Comparison of ENCODE assay signal across 16 cellular contexts in genomic region chr6:163085861-163086562, GRCh38.
"Had no signal": no experiment of that assay in that cellular context is flagged by ENCODE, and none has a peak within 500 bp of the region (broad histone marks: within the 10 kb centered on the region; RNA-seq: fewer than 3 reads in every experiment).

No MANE protein-coding gene starts in this region.

- H3K4me3 ChIP-seq: lung had no signal

- ATAC-seq: activated CD8-positive, alpha-beta T cell treated with anti-CD3 and anti-CD28 coated beads for 36 hours; activated naive CD4-positive, alpha-beta T cell treated with anti-CD3 and anti-CD28 coated beads, Interleukin-2, amount 50 U/mL, for 72 hours; activated T-cell treated with anti-CD3 and anti-CD28 coated beads, Interleukin-2, amount 50 U/mL, for 4 hours; effector memory CD8-positive, alpha-beta T cell; natural killer cell; stimulated activated naive CD8-positive, alpha-beta T cell treated with anti-CD3 and anti-CD28 coated beads, Interleukin-15, Interleukin-2, amounts not matched to agents 100 U/mL and 50 U/mL, for 24 hours had no signal

- H3K9me3 Mint-ChIP-seq: activated CD8-positive, alpha-beta T cell treated with anti-CD3 and anti-CD28 coated beads for 36 hours; activated T-cell treated with anti-CD3 and anti-CD28 coated beads, Interleukin-2, amount 50 U/mL, for 4 hours had no signal

- H3K27me3 Mint-ChIP-seq: activated CD8-positive, alpha-beta T cell treated with anti-CD3 and anti-CD28 coated beads for 36 hours; brain; dendritic cell treated with granulocyte-macrophage colony-stimulating factor and Interleukin-4, amounts not matched to agents 40 ng/mL and 50 ng/mL, for 4 days had no signal

- DNase-seq: activated CD4-positive, alpha-beta T cell treated with anti-CD3 and anti-CD28 coated beads for 4 hours; activated CD8-positive, alpha-beta T cell treated with anti-CD3 and anti-CD28 coated beads for 36 hours; activated effector memory CD4-positive, alpha-beta T cell treated with Interleukin-2 at 50 U/mL for 16 hours; activated T-cell treated with anti-CD3 and anti-CD28 coated beads, Interleukin-2, amount 50 U/mL, for 4 hours; amygdala; effector memory CD8-positive, alpha-beta T cell; head of caudate nucleus; natural killer cell; occipital lobe; retina; stimulated activated naive CD8-positive, alpha-beta T cell treated with anti-CD3 and anti-CD28 coated beads, Interleukin-15, Interleukin-2, amounts not matched to agents 100 U/mL and 50 U/mL, for 24 hours; T-helper 2 cell had no signal

- H3K36me3 Mint-ChIP-seq: activated naive CD4-positive, alpha-beta T cell treated with anti-CD3 and anti-CD28 coated beads, Interleukin-2, amount 50 U/mL, for 72 hours; brain; natural killer cell had no signal

- H3K4me3 Mint-ChIP-seq: activated CD8-positive, alpha-beta T cell treated with anti-CD3 and anti-CD28 coated beads for 36 hours; activated T-cell treated with anti-CD3 and anti-CD28 coated beads, Interleukin-2, amount 50 U/mL, for 4 hours; brain; dendritic cell treated with granulocyte-macrophage colony-stimulating factor and Interleukin-4, amounts not matched to agents 40 ng/mL and 50 ng/mL, for 4 days; effector memory CD8-positive, alpha-beta T cell; natural killer cell had no signal

- H3K27ac Mint-ChIP-seq: activated CD8-positive, alpha-beta T cell treated with anti-CD3 and anti-CD28 coated beads for 36 hours; activated naive CD4-positive, alpha-beta T cell treated with anti-CD3 and anti-CD28 coated beads, Interleukin-2, amount 50 U/mL, for 72 hours; dendritic cell treated with granulocyte-macrophage colony-stimulating factor and Interleukin-4, amounts not matched to agents 40 ng/mL and 50 ng/mL, for 4 days; effector memory CD8-positive, alpha-beta T cell; natural killer cell had no signal

- H3K4me1 Mint-ChIP-seq: natural killer cell had no signal
